ENCODE assay signal across 8 cellular contexts in the genomic region with DNA sequence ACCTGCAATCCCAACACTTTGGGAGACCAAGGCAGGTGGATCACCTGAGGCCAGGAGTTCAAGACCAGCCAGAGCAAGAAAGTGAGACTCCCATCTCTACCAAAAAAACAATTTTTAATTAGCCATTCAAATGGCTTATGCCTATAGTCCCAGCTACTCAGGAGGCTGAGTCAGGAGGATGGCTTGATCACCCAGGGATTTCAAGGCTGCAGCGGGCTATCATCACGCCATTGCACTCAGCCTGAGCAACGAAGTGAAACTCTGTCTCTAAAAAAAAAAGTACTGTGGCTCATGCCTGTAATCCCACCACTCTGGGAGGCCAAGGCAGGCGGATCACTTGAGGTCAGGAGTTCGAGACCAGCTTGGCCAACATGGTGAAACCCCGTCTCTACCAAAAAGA. TPM values are rescaled to one million over a fixed set of nuclear protein-coding genes. Genes with fewer than 3 reads are reported as not detected.
DNase-seq lines count a peak whose midpoint lies in the region; ATAC-seq, FAIRE-seq and TF ChIP-seq lines count a peak whose summit lies in the region.
"Not testable (repeated sequence)": the region's sequence is repeated elsewhere in the genome, so short reads cannot be mapped to it uniquely, and the experiment has no call there.
"Had no signal": no experiment of that assay in that cellular context is flagged by ENCODE, and none has a peak within 500 bp of the region (broad histone marks: within the 10 kb centered on the region; RNA-seq: fewer than 3 reads in every experiment).

No MANE protein-coding gene starts in this region.

- TF ChIP-seq RAD21 in GM12878 (IDR thresholded peaks at IDR 0.05; ENCODE audit: insufficient read depth, low read depth, low read length) = not testable (repeated sequence)

- not testable (repeated sequence) for H3K9ac ChIP-seq in OCI-LY1 (ENCODE audit: low read length); GM12878 (ENCODE audit: control insufficient read depth, insufficient read depth, low read length); mesenchymal stem cell (ENCODE audit: low read length)

- H3K79me1 ChIP-seq in mesenchymal stem cell (replicated peaks; ENCODE audit: low read length, poor library complexity, severe bottlenecking) = not testable (repeated sequence)

- DNase-seq in CD8-positive, alpha-beta memory T cell; activated CD4-positive, alpha-beta memory T cell treated with anti-CD3 and anti-CD28 coated beads for 36 hours; GM12878 (ENCODE audit: low read depth, low spot score); mesenchymal stem cell: not testable (repeated sequence)

- not testable (repeated sequence) for H3K27me3 Mint-ChIP-seq in CD8-positive, alpha-beta memory T cell; activated CD4-positive, alpha-beta memory T cell treated with anti-CD3 and anti-CD28 coated beads for 36 hours; stimulated activated memory B cell treated with anti-CD40 and anti-IgM and Interleukin-4, amounts not matched to agents 10 μg/mL and 1 μg/mL and 100 μg/mL, for 72 hours

- H2BK12ac ChIP-seq in mesenchymal stem cell (ENCODE audit: low read length in 2 of 2) = not testable (repeated sequence)

- H3F3A ChIP-seq in OCI-LY1 (ENCODE audit: insufficient read depth, low read length) = not testable (repeated sequence)

- not testable (repeated sequence) for H3K27me3 ChIP-seq in CD8-positive, alpha-beta memory T cell (ENCODE audit: insufficient read depth, low read length, poor library complexity, severe bottlenecking); OCI-LY1 (ENCODE audit: insufficient read depth, low read length); GM12878 (replicated peaks in 1 of 2; ENCODE audit: control insufficient read depth in 2 of 2, insufficient read depth in 2 of 2, low read length in 1 of 2); mesenchymal stem cell (ENCODE audit: control insufficient read depth in 1 of 2, insufficient read depth in 1 of 2, low read length in 2 of 2)

- H4K8ac ChIP-seq in mesenchymal stem cell (ENCODE audit: low read length) = not testable (repeated sequence)

- H3K36me3 ChIP-seq in CD8-positive, alpha-beta memory T cell (ENCODE audit: insufficient read depth, low read length); GM12878 (ENCODE audit: control insufficient read depth in 2 of 2, insufficient read depth in 2 of 2, low read length in 1 of 2): not testable (repeated sequence)
- H3K36me3 ChIP-seq in OCI-LY1 (ENCODE audit: insufficient read depth, low read length) (peaks cover 42% of the 10 kb centered on the region), mesenchymal stem cell (ENCODE audit: control insufficient read depth in 1 of 2, insufficient read depth in 2 of 2, low read depth in 1 of 2, low read length in 2 of 2) (peaks cover 15 to 39% of the 10 kb centered on the region in 2 experiments)

- FAIRE-seq in GM12878 (lab: Jason Lieb, UNC) = not testable (repeated sequence)

- H3K9me3 ChIP-seq in CD8-positive, alpha-beta memory T cell (ENCODE audit: low read length); OCI-LY1 (ENCODE audit: low read length); GM12878 (replicated peaks; ENCODE audit: control insufficient read depth, insufficient read depth, low read length); mesenchymal stem cell (ENCODE audit: control insufficient read depth, low read length): not testable (repeated sequence)

- SMC1A ChIA-PET in GM12878 (lab: Charles Lee; ENCODE audit: uncharacterized antibody, unreplicated experiment) = interaction anchor here (0.6 to 1.0 kb wide), 2 partner anchors 12 to 71 kb away, joined by 3 read pairs; no protein-coding TSS in a partner anchor

- H3K27ac ChIP-seq in CD8-positive, alpha-beta memory T cell (ENCODE audit: low read depth, low read length); OCI-LY1 (ENCODE audit: low read depth, low read length, poor library complexity, severe bottlenecking); GM12878 (ENCODE audit: control insufficient read depth, insufficient read depth): not testable (repeated sequence)
- peak overlapping the region; percentile 19 for H3K27ac ChIP-seq in mesenchymal stem cell (ENCODE audit: low read length, poor library complexity, severe bottlenecking)

- RAD21 ChIA-PET in GM12878 (lab: Charles Lee; ENCODE audit: unreplicated experiment) = not testable (repeated sequence)

- not testable (repeated sequence) for H3K23ac ChIP-seq in mesenchymal stem cell (ENCODE audit: low read length in 2 of 2)

- not testable (repeated sequence) for H2BK15ac ChIP-seq in mesenchymal stem cell (ENCODE audit: low read depth, poor library complexity, severe bottlenecking)

- in situ Hi-C loops in GM12878 (cut with MboI) = not testable (repeated sequence)

- H3K4me3 Mint-ChIP-seq in CD8-positive, alpha-beta memory T cell = peak overlapping the region; percentile 11 to 95 (median 93)
- peak overlapping the region; percentile 93 for H3K4me3 Mint-ChIP-seq in activated CD4-positive, alpha-beta memory T cell treated with anti-CD3 and anti-CD28 coated beads for 36 hours
- H3K4me3 Mint-ChIP-seq in stimulated activated memory B cell treated with anti-CD40 and anti-IgM and Interleukin-4, amounts not matched to agents 10 μg/mL and 1 μg/mL and 100 μg/mL, for 72 hours = not testable (repeated sequence)

- BruUV-seq in GM12878 (replicated peaks; lab: Mats Ljungman, UMichigan) = not testable (repeated sequence)

- H3K4ac ChIP-seq in mesenchymal stem cell (ENCODE audit: low read depth in 1 of 2, low read length in 2 of 2) = not testable (repeated sequence)

- intact Hi-C loops in activated CD4-positive, alpha-beta memory T cell treated with anti-CD3 and anti-CD28 coated beads for 36 hours (cut with micrococcal nuclease) = loop anchor here (1.0 to 5.0 kb wide), 8 partner anchors 15 to 854 kb away; partner anchors contain the start of genes ARHGAP30, DCAF8, DEDD and SDHC
- intact Hi-C loops in GM12878 (cut with micrococcal nuclease; ENCODE audit: unreplicated experiment) = loop anchor here (5.0 kb wide), 1 partner anchor 69 kb away; the partner anchor contains the start of gene USF1

- TF ChIP-seq POLR2A in GM12878 (IDR thresholded peaks at IDR 0.05; ENCODE audit: low read depth, low read length) = not testable (repeated sequence)

- H3K79me2 ChIP-seq in OCI-LY1 (ENCODE audit: insufficient read depth, low read length) (peaks cover 65% of the 10 kb centered on the region), GM12878 (ENCODE audit: control insufficient read depth, insufficient read depth, low read length) (peaks cover 83% of the 10 kb centered on the region)

- H3K18ac ChIP-seq in mesenchymal stem cell (ENCODE audit: low read depth in 1 of 2, low read length in 2 of 2) = not testable (repeated sequence)

- not testable (repeated sequence) for H4K91ac ChIP-seq in mesenchymal stem cell (ENCODE audit: low read length)

- H4K20me1 ChIP-seq in OCI-LY1 (ENCODE audit: insufficient read depth, low read length); GM12878 (ENCODE audit: control insufficient read depth, insufficient read depth): not testable (repeated sequence)

- not testable (repeated sequence) for H3K14ac ChIP-seq in mesenchymal stem cell (ENCODE audit: low read length in 2 of 2)

- not testable (repeated sequence) for H3K9me3 Mint-ChIP-seq in CD8-positive, alpha-beta memory T cell; activated CD4-positive, alpha-beta memory T cell treated with anti-CD3 and anti-CD28 coated beads for 36 hours; stimulated activated memory B cell treated with anti-CD40 and anti-IgM and Interleukin-4, amounts not matched to agents 10 μg/mL and 1 μg/mL and 100 μg/mL, for 72 hours

- H3K4me1 Mint-ChIP-seq in CD8-positive, alpha-beta memory T cell = peaks cover 70 to 88% (median 78%) of the 10 kb centered on the region in 3 donors
- peaks cover 74% of the 10 kb centered on the region for H3K4me1 Mint-ChIP-seq in activated CD4-positive, alpha-beta memory T cell treated with anti-CD3 and anti-CD28 coated beads for 36 hours (ENCODE audit: low read depth)
- H3K4me1 Mint-ChIP-seq in stimulated activated memory B cell treated with anti-CD40 and anti-IgM and Interleukin-4, amounts not matched to agents 10 μg/mL and 1 μg/mL and 100 μg/mL, for 72 hours = peaks cover 84% of the 10 kb centered on the region

- H3K36me3 Mint-ChIP-seq in CD8-positive, alpha-beta memory T cell = peaks cover 0 to 44% (median 5%) of the 10 kb centered on the region in 3 donors
- H3K36me3 Mint-ChIP-seq in activated CD4-positive, alpha-beta memory T cell treated with anti-CD3 and anti-CD28 coated beads for 36 hours = peaks cover 31% of the 10 kb centered on the region
- H3K36me3 Mint-ChIP-seq in stimulated activated memory B cell treated with anti-CD40 and anti-IgM and Interleukin-4, amounts not matched to agents 10 μg/mL and 1 μg/mL and 100 μg/mL, for 72 hours = peaks cover 17% of the 10 kb centered on the region

- H2AK5ac ChIP-seq in mesenchymal stem cell (ENCODE audit: low read length, severe bottlenecking) = not testable (repeated sequence)

- not testable (repeated sequence) for H2BK120ac ChIP-seq in mesenchymal stem cell (ENCODE audit: low read depth, low read length)

- not testable (repeated sequence) for H2AFZ ChIP-seq in OCI-LY1 (ENCODE audit: low read length); GM12878 (ENCODE audit: control insufficient read depth, low read depth, low read length); mesenchymal stem cell (ENCODE audit: low read depth, low read length)

- H3K4me1 ChIP-seq in CD8-positive, alpha-beta memory T cell (ENCODE audit: insufficient read depth, low read length) = peaks cover 53% of the 10 kb centered on the region
- H3K4me1 ChIP-seq in OCI-LY1 (ENCODE audit: insufficient read depth, low read length, severe bottlenecking) (peaks cover 54% of the 10 kb centered on the region), GM12878 (ENCODE audit: control insufficient read depth, insufficient read depth, low read length) (peaks cover 14% of the 10 kb centered on the region), mesenchymal stem cell (ENCODE audit: control insufficient read depth, insufficient read depth, low read depth, low read length) (peaks cover 25% of the 10 kb centered on the region)

- not testable (repeated sequence) for ATAC-seq in GM12878; stimulated activated memory B cell treated with anti-CD40 and anti-IgM and Interleukin-4, amounts not matched to agents 10 μg/mL and 1 μg/mL and 100 μg/mL, for 72 hours

- not testable (repeated sequence) for H3K4me2 ChIP-seq in OCI-LY1 (ENCODE audit: low read length); mesenchymal stem cell (ENCODE audit: low read length, poor library complexity, severe bottlenecking)
- H3K4me2 ChIP-seq in GM12878 (ENCODE audit: control insufficient read depth, insufficient read depth) = peak overlapping the region; percentile 51; the same call in 1 of the 2 replicates

- not testable (repeated sequence) for H3K9me2 ChIP-seq in OCI-LY1 (ENCODE audit: low read depth, low read length)

- POLR2A ChIA-PET in CD8-positive, alpha-beta memory T cell (lab: Charles Lee) = interaction anchor here (2.3 kb wide), 1 partner anchor 38 kb away, joined by 5 read pairs; the partner anchor contains the start of gene UFC1
- POLR2A ChIA-PET in activated CD4-positive, alpha-beta memory T cell treated with anti-CD3 and anti-CD28 coated beads for 36 hours (lab: Charles Lee) = interaction anchor here (0.6 to 3.2 kb wide), 2 partner anchors 46 to 50 kb away, joined by 3 to 18 read pairs; partner anchors contain the start of gene ARHGAP30
- POLR2A ChIA-PET in GM12878 (lab: Charles Lee) = interaction anchor here (0.6 to 1.8 kb wide), 2 partner anchors 46 to 135 kb away, joined by 3 to 5 read pairs; partner anchors contain the start of gene ARHGAP30

- not testable (repeated sequence) for TF ChIP-seq CTCF in OCI-LY1 (IDR thresholded peaks at IDR 0.05; ENCODE audit: low read length); GM12878 (IDR thresholded peaks at IDR 0.05 in 2 of 3, conservative IDR thresholded peaks at IDR 0.05 in 1 of 3; ENCODE audit: control insufficient read depth in 2 of 3, extremely low read depth in 1 of 3, insufficient read depth in 1 of 3, low read depth in 3 of 3, low read length in 3 of 3)

- not testable (repeated sequence) for H3K4me3 ChIP-seq in CD8-positive, alpha-beta memory T cell (ENCODE audit: low read length)
- H3K4me3 ChIP-seq in OCI-LY1 (ENCODE audit: low read depth, low read length, poor library complexity, severe bottlenecking) (peak overlapping the region; percentile 97), GM12878 (peak overlapping the region; percentile 74; the same call in 1 of the 2 replicates), mesenchymal stem cell (ENCODE audit: insufficient read depth in 1 of 2, low read depth in 1 of 2, low read length in 2 of 2) (peak overlapping the region in 1 of 2 experiments; percentile 100)

- WGBS in GM12878 (ENCODE audit: insufficient coverage, insufficient replicate concordance, low lambda C conversion rate, missing lambda C conversion rate) = 76% methylated on average over 6 of the region's 6 CpGs
- WGBS in mesenchymal stem cell = 97% methylated on average over 6 of the region's 6 CpGs

- not testable (repeated sequence) for H2BK5ac ChIP-seq in mesenchymal stem cell (ENCODE audit: low read depth, low read length, poor library complexity, severe bottlenecking)

- CTCF ChIA-PET in CD8-positive, alpha-beta memory T cell (lab: Charles Lee) = interaction anchor here (2.3 kb wide), 1 partner anchor 16 kb away, joined by 5 read pairs; no protein-coding TSS in a partner anchor
- CTCF ChIA-PET in activated CD4-positive, alpha-beta memory T cell treated with anti-CD3 and anti-CD28 coated beads for 36 hours (lab: Charles Lee) = interaction anchor here (2.2 to 3.9 kb wide), 2 partner anchors 17 to 50 kb away, joined by 8 to 40 read pairs; partner anchors contain the start of genes KLHDC9 and PPOX
- CTCF ChIA-PET in GM12878 (lab: Yijun Ruan, JAX) = interaction anchor here (1.0 to 1.5 kb wide), 2 partner anchors 11 to 15 kb away, joined by 3 to 4 read pairs; no protein-coding TSS in a partner anchor

- peak overlapping the region in 5 of 8 donors; percentile 21 to 95 (median 80) for H3K27ac Mint-ChIP-seq in CD8-positive, alpha-beta memory T cell
- H3K27ac Mint-ChIP-seq in activated CD4-positive, alpha-beta memory T cell treated with anti-CD3 and anti-CD28 coated beads for 36 hours = peak overlapping the region; percentile 84
- peak overlapping the region; percentile 94 for H3K27ac Mint-ChIP-seq in stimulated activated memory B cell treated with anti-CD40 and anti-IgM and Interleukin-4, amounts not matched to agents 10 μg/mL and 1 μg/mL and 100 μg/mL, for 72 hours

- not testable (repeated sequence) for TF ChIP-seq EP300 in GM12878 (IDR thresholded peaks at IDR 0.05; ENCODE audit: borderline replicate concordance in 1 of 2, control insufficient read depth in 1 of 2, low read depth in 2 of 2, low read length in 2 of 2)

RNA-seq across cellular contexts. Expression of gene PFDN2, which starts 1.9 kb away (rescaled TPM):
- total RNA-seq in CD8-positive, alpha-beta memory T cell = 100 to 1,000 TPM; 133 to 142 TPM
- polyA plus RNA-seq in CD8-positive, alpha-beta memory T cell = 96.4 TPM
- 100 to 1,000 TPM; 152 to 155 TPM for total RNA-seq in activated CD4-positive, alpha-beta memory T cell treated with anti-CD3 and anti-CD28 coated beads for 36 hours
- total RNA-seq in GM12878 (2013; cell fraction: nucleolus; rRNA removed) = 2.0 and 4.3 TPM in 2 replicates
- total RNA-seq in GM12878 (2014; rRNA removed) = 52.1 and 52.3 TPM in 2 replicates
- total RNA-seq in GM12878 (2014; rRNA removed; fragmentation: Illumina TruSeq; extraction: Trizol) = 44.0 and 54.3 TPM in 2 replicates
- total RNA-seq in GM12878 (2021) = 76.8 and 81.8 TPM in 2 replicates
- polyA plus RNA-seq in GM12878 (2011; ENCODE audit: low read depth) = 45.1 TPM
- polyA plus RNA-seq in GM12878 (2011; rRNA removed) = 111 and 127 TPM in 2 replicates
- 103 and 106 TPM in 2 replicates for polyA plus RNA-seq in GM12878 (2011; cell fraction: cytosol; rRNA removed)
- 34.5 and 52.5 TPM in 2 replicates for polyA plus RNA-seq in GM12878 (2011; cell fraction: nucleus; rRNA removed)
- 82.6 and 88.2 TPM in 2 replicates for polyA plus RNA-seq in GM12878 (2012)
- 63.2 and 84.1 TPM in 2 replicates for polyA plus RNA-seq in GM12878 (2014; fragmentation: Illumina TruSeq; extraction: Trizol)
- 10 to 100 TPM; 30.0 to 59.6 TPM for polyA plus RNA-seq in GM12878 (2014; fragmentation: Nextera tagmentation; extraction: Ambion mirVana)
- polyA plus RNA-seq in GM12878 (2014; rRNA removed) = 102 and 117 TPM in 2 replicates
- polyA plus RNA-seq in GM12878 (2016; fragmentation: Nextera tagmentation; extraction: Ambion mirVana) = 100 to 1,000 TPM; 136 to 141 TPM
- polyA minus RNA-seq in GM12878 (2011; rRNA and poly(A)+ RNA removed) = 24.8 and 34.2 TPM in 2 replicates
- polyA minus RNA-seq in GM12878 (2011; cell fraction: cytosol; rRNA and poly(A)+ RNA removed) = 14.4 and 21.2 TPM in 2 replicates
- polyA minus RNA-seq in GM12878 (2011; cell fraction: nucleus; rRNA and poly(A)+ RNA removed) = 2.9 and 8.3 TPM in 2 replicates
- polyA plus RNA-seq in mesenchymal stem cell (2013, experiment 1 of 2) = 252 TPM
- 245 TPM for polyA plus RNA-seq in mesenchymal stem cell (2013, experiment 2 of 2)

RNA-seq across cellular contexts. Expression of gene NIT1, which starts 1.9 kb away (rescaled TPM):
- 10 to 100 TPM; 33.9 to 36.3 TPM for total RNA-seq in CD8-positive, alpha-beta memory T cell
- polyA plus RNA-seq in CD8-positive, alpha-beta memory T cell = 16.7 TPM
- 10 to 100 TPM; 65.2 to 66.5 TPM for total RNA-seq in activated CD4-positive, alpha-beta memory T cell treated with anti-CD3 and anti-CD28 coated beads for 36 hours
- total RNA-seq in GM12878 (2013; cell fraction: nucleolus; rRNA removed) = 53.0 and 53.6 TPM in 2 replicates
- total RNA-seq in GM12878 (2014; rRNA removed) = 27.9 and 33.0 TPM in 2 replicates
- total RNA-seq in GM12878 (2014; rRNA removed; fragmentation: Illumina TruSeq; extraction: Trizol) = 24.0 and 25.0 TPM in 2 replicates
- 27.4 and 28.8 TPM in 2 replicates for total RNA-seq in GM12878 (2021)
- 18.2 TPM for polyA plus RNA-seq in GM12878 (2011; ENCODE audit: low read depth)
- 10.5 and 19.2 TPM in 2 replicates for polyA plus RNA-seq in GM12878 (2011; rRNA removed)
- 29.7 and 31.4 TPM in 2 replicates for polyA plus RNA-seq in GM12878 (2011; cell fraction: cytosol; rRNA removed)
- polyA plus RNA-seq in GM12878 (2011; cell fraction: nucleus; rRNA removed) = 46.3 and 63.1 TPM in 2 replicates
- polyA plus RNA-seq in GM12878 (2012) = 22.7 and 33.5 TPM in 2 replicates
- 20.8 and 27.2 TPM in 2 replicates for polyA plus RNA-seq in GM12878 (2014; fragmentation: Illumina TruSeq; extraction: Trizol)
- polyA plus RNA-seq in GM12878 (2014; fragmentation: Nextera tagmentation; extraction: Ambion mirVana) = 10 to 100 TPM; 43.1 to 54.4 TPM
- polyA plus RNA-seq in GM12878 (2014; rRNA removed) = 27.3 and 27.4 TPM in 2 replicates
- 10 to 100 TPM; 35.3 to 40.4 TPM for polyA plus RNA-seq in GM12878 (2016; fragmentation: Nextera tagmentation; extraction: Ambion mirVana)
- 22.1 and 27.7 TPM in 2 replicates for polyA minus RNA-seq in GM12878 (2011; rRNA and poly(A)+ RNA removed)
- polyA minus RNA-seq in GM12878 (2011; cell fraction: cytosol; rRNA and poly(A)+ RNA removed) = 6.1 and 8.5 TPM in 2 replicates
- 27.1 and 27.3 TPM in 2 replicates for polyA minus RNA-seq in GM12878 (2011; cell fraction: nucleus; rRNA and poly(A)+ RNA removed)
- 28.8 TPM for polyA plus RNA-seq in mesenchymal stem cell (2013, experiment 1 of 2)
- polyA plus RNA-seq in mesenchymal stem cell (2013, experiment 2 of 2) = 28.9 TPM

RNA-seq across cellular contexts. Expression of gene DEDD, which starts 16.5 kb away (rescaled TPM):
- total RNA-seq in CD8-positive, alpha-beta memory T cell = 10 to 100 TPM; 41.0 to 41.9 TPM
- polyA plus RNA-seq in CD8-positive, alpha-beta memory T cell = 30.0 TPM
- 10 to 100 TPM; 35.0 to 40.2 TPM for total RNA-seq in activated CD4-positive, alpha-beta memory T cell treated with anti-CD3 and anti-CD28 coated beads for 36 hours
- 9.0 and 9.1 TPM in 2 replicates for total RNA-seq in GM12878 (2013; cell fraction: nucleolus; rRNA removed)
- total RNA-seq in GM12878 (2014; rRNA removed) (21.7 TPM in 2 replicates), GM12878 (2014; rRNA removed; fragmentation: Illumina TruSeq; extraction: Trizol) (13.6 and 15.7 TPM in 2 replicates), GM12878 (2021) (31.8 and 33.0 TPM in 2 replicates)
- 18.8 TPM for polyA plus RNA-seq in GM12878 (2011; ENCODE audit: low read depth)
- polyA plus RNA-seq in GM12878 (2011; rRNA removed) (12.8 and 30.7 TPM in 2 replicates), GM12878 (2014; fragmentation: Illumina TruSeq; extraction: Trizol) (29.1 and 33.9 TPM in 2 replicates), GM12878 (2014; fragmentation: Nextera tagmentation; extraction: Ambion mirVana) (10 to 100 TPM; 25.5 to 30.0 TPM), GM12878 (2014; rRNA removed) (29.2 and 30.6 TPM in 2 replicates), GM12878 (2016; fragmentation: Nextera tagmentation; extraction: Ambion mirVana) (10 to 100 TPM; 27.6 to 33.2 TPM)
- 54.6 and 65.3 TPM in 2 replicates for polyA plus RNA-seq in GM12878 (2011; cell fraction: cytosol; rRNA removed)
- 28.4 TPM in 2 replicates for polyA plus RNA-seq in GM12878 (2011; cell fraction: nucleus; rRNA removed)
- 25.3 and 26.4 TPM in 2 replicates for polyA plus RNA-seq in GM12878 (2012)
- polyA minus RNA-seq in GM12878 (2011; rRNA and poly(A)+ RNA removed) = 66.6 and 96.6 TPM in 2 replicates
- 15.9 and 21.4 TPM in 2 replicates for polyA minus RNA-seq in GM12878 (2011; cell fraction: cytosol; rRNA and poly(A)+ RNA removed)
- polyA minus RNA-seq in GM12878 (2011; cell fraction: nucleus; rRNA and poly(A)+ RNA removed) = 5.9 and 9.5 TPM in 2 replicates
- 23.9 TPM for polyA plus RNA-seq in mesenchymal stem cell (2013, experiment 1 of 2)
- 25.8 TPM for polyA plus RNA-seq in mesenchymal stem cell (2013, experiment 2 of 2)

RNA-seq across cellular contexts. Expression of gene KLHDC9, which starts 17.8 kb away (rescaled TPM):
- under 1 TPM; 0.42 to 0.49 TPM for total RNA-seq in CD8-positive, alpha-beta memory T cell
- polyA plus RNA-seq in CD8-positive, alpha-beta memory T cell = not detected
- 1 to 10 TPM; 1.2 to 1.6 TPM for total RNA-seq in activated CD4-positive, alpha-beta memory T cell treated with anti-CD3 and anti-CD28 coated beads for 36 hours
- total RNA-seq in GM12878 (2013; cell fraction: nucleolus; rRNA removed) = 1.7 and 2.1 TPM in 2 replicates
- total RNA-seq in GM12878 (2014; rRNA removed) (2.2 and 2.5 TPM in 2 replicates), GM12878 (2014; rRNA removed; fragmentation: Illumina TruSeq; extraction: Trizol) (1.2 and 2.1 TPM in 2 replicates), GM12878 (2021) (2.7 and 3.3 TPM in 2 replicates)
- polyA plus RNA-seq in GM12878 (2011; ENCODE audit: low read depth) = 4.2 TPM
- polyA plus RNA-seq in GM12878 (2011; rRNA removed) (3.4 and 3.9 TPM in 2 replicates), GM12878 (2014; fragmentation: Illumina TruSeq; extraction: Trizol) (0.52 and 1.3 TPM in 2 replicates), GM12878 (2014; fragmentation: Nextera tagmentation; extraction: Ambion mirVana) (1 to 10 TPM in 1 of 2 experiments, under 1 TPM in 1; 0.66 to 1.3 TPM), GM12878 (2014; rRNA removed) (2.8 and 3.8 TPM in 2 replicates), GM12878 (2016; fragmentation: Nextera tagmentation; extraction: Ambion mirVana) (1 to 10 TPM; 3.1 to 4.9 TPM)
- 2.9 and 3.5 TPM in 2 replicates for polyA plus RNA-seq in GM12878 (2011; cell fraction: cytosol; rRNA removed)
- polyA plus RNA-seq in GM12878 (2011; cell fraction: nucleus; rRNA removed) = 4.5 and 4.8 TPM in 2 replicates
- 2.2 and 2.3 TPM in 2 replicates for polyA plus RNA-seq in GM12878 (2012)
- polyA minus RNA-seq in GM12878 (2011; rRNA and poly(A)+ RNA removed) = 0.82 and 1.2 TPM in 2 replicates
- polyA minus RNA-seq in GM12878 (2011; cell fraction: cytosol; rRNA and poly(A)+ RNA removed) = not detected in 2 replicates
- polyA minus RNA-seq in GM12878 (2011; cell fraction: nucleus; rRNA and poly(A)+ RNA removed) = 1.1 and 1.5 TPM in 2 replicates
- polyA plus RNA-seq in mesenchymal stem cell (2013, experiment 1 of 2) = 1.3 TPM
- polyA plus RNA-seq in mesenchymal stem cell (2013, experiment 2 of 2) = 1.7 TPM

RNA-seq across cellular contexts. Expression of gene NECTIN4, which starts 26.6 kb away (rescaled TPM):
- under 1 TPM; 0.09 TPM for total RNA-seq in CD8-positive, alpha-beta memory T cell
- not detected for polyA plus RNA-seq in CD8-positive, alpha-beta memory T cell
- under 1 TPM in 1 of 2 experiments, not detected in 1; 0.05 TPM for total RNA-seq in activated CD4-positive, alpha-beta memory T cell treated with anti-CD3 and anti-CD28 coated beads for 36 hours
- total RNA-seq in GM12878 (2013; cell fraction: nucleolus; rRNA removed) = not detected in 2 replicates
- total RNA-seq in GM12878 (2014; rRNA removed) (2.5 and 2.8 TPM in 2 replicates), GM12878 (2014; rRNA removed; fragmentation: Illumina TruSeq; extraction: Trizol) (3.1 and 3.3 TPM in 2 replicates), GM12878 (2021) (4.0 and 5.6 TPM in 2 replicates)
- polyA plus RNA-seq in GM12878 (2011; ENCODE audit: low read depth) = 3.0 TPM
- polyA plus RNA-seq in GM12878 (2011; rRNA removed) (7.5 and 8.7 TPM in 2 replicates), GM12878 (2014; fragmentation: Illumina TruSeq; extraction: Trizol) (2.6 and 4.5 TPM in 2 replicates), GM12878 (2014; fragmentation: Nextera tagmentation; extraction: Ambion mirVana) (1 to 10 TPM; 3.2 to 3.5 TPM), GM12878 (2014; rRNA removed) (3.4 TPM in 2 replicates), GM12878 (2016; fragmentation: Nextera tagmentation; extraction: Ambion mirVana) (1 to 10 TPM; 6.9 to 8.3 TPM)
- polyA plus RNA-seq in GM12878 (2011; cell fraction: cytosol; rRNA removed) = 6.4 and 9.5 TPM in 2 replicates
- polyA plus RNA-seq in GM12878 (2011; cell fraction: nucleus; rRNA removed) = 5.1 and 6.9 TPM in 2 replicates
- polyA plus RNA-seq in GM12878 (2012) = 2.3 and 3.2 TPM in 2 replicates
- polyA minus RNA-seq in GM12878 (2011; rRNA and poly(A)+ RNA removed) = 14.3 and 18.7 TPM in 2 replicates
- polyA minus RNA-seq in GM12878 (2011; cell fraction: cytosol; rRNA and poly(A)+ RNA removed) = 2.3 and 4.4 TPM in 2 replicates
- polyA minus RNA-seq in GM12878 (2011; cell fraction: nucleus; rRNA and poly(A)+ RNA removed) = 2.3 and 5.5 TPM in 2 replicates
- 0.03 TPM for polyA plus RNA-seq in mesenchymal stem cell (2013, experiment 1 of 2)
- polyA plus RNA-seq in mesenchymal stem cell (2013, experiment 2 of 2) = 0.01 TPM
- total RNA-seq: lung microvascular endothelial cell, occipital lobe had no signal
